ENCODE assay signal across 8 cellular contexts in genomic region chr11:117327567-117328413, GRCh38. TPM values are rescaled to one million over a fixed set of nuclear protein-coding genes. Genes with fewer than 3 reads are reported as not detected.
DNase-seq lines count a peak whose midpoint lies in the region; ATAC-seq and TF ChIP-seq lines count a peak whose summit lies in the region.

Gene CEP164 (plus strand): TSS chr11:117327854. CDS start chr11:117338587, 10,733 bp downstream.

- H3K36me3 Mint-ChIP-seq in activated T-cell treated with anti-CD3 and anti-CD28 coated beads, Interleukin-2, amount 50 U/mL, for 24 hours (ENCODE audit: low read depth): peaks cover 5% of the 10 kb centered on the region

- in situ Hi-C loops in KBM-7 (cut with MboI; ENCODE audit: low pct_unique_long_range_greater_than_20kb, low sequenced_read_pairs): no loop called here

- no peaks in the 10 kb centered on the region for H3K27me3 ChIP-seq in muscle layer of colon (ENCODE audit: control insufficient read depth in 1 of 2, insufficient read depth in 2 of 2, low read length in 2 of 2)

- peaks cover 9% of the 10 kb centered on the region for H3K4me1 Mint-ChIP-seq in activated T-cell treated with anti-CD3 and anti-CD28 coated beads, Interleukin-2, amount 50 U/mL, for 24 hours (ENCODE audit: low read depth)

- H3K4me1 ChIP-seq in muscle layer of colon (ENCODE audit: insufficient read depth, low read length): peaks cover 11% of the 10 kb centered on the region

- H3K9ac ChIP-seq in muscle layer of colon (ENCODE audit: low read length): peak within 1 kb of the TSS; percentile 53

- no peaks in the 10 kb centered on the region for H3K9me3 ChIP-seq in muscle layer of colon (ENCODE audit: low read length)

- ATAC-seq in GM21717 (IDR thresholded peaks at IDR 0.05; ENCODE audit: unreplicated experiment) (peak; percentile 92), esophagus mucosa (peak; percentile 98)

- no peak within 1 kb of the TSS for H3K27ac Mint-ChIP-seq in activated T-cell treated with anti-CD3 and anti-CD28 coated beads, Interleukin-2, amount 50 U/mL, for 24 hours

- DNase-seq in DMS153 treated with DMSO at 0.1 percent for 48 hours (lab: John Stamatoyannopoulos, UW; ENCODE audit: unreplicated experiment) (peak; percentile 93), KBM-7 (peak; percentile 94)
- DNase-seq in activated T-cell treated with anti-CD3 and anti-CD28 coated beads, Interleukin-2, amount 50 U/mL, for 24 hours: peak; percentile 95
- peak; percentile 86 for DNase-seq in stimulated activated CD8-positive, alpha-beta memory T cell treated with anti-CD3 and anti-CD28 coated beads, Interleukin-7, amount 100 ng/mL, for 24 hours (ENCODE audit: low read depth)

- no peaks in the 10 kb centered on the region for H3K9me3 Mint-ChIP-seq in activated T-cell treated with anti-CD3 and anti-CD28 coated beads, Interleukin-2, amount 50 U/mL, for 24 hours

- H3K4me3 ChIP-seq in muscle layer of colon (ENCODE audit: low read depth in 1 of 2, low read length in 2 of 2): peak within 1 kb of the TSS; percentile 78 to 91

- peak within 1 kb of the TSS; percentile 90 for H3K27ac ChIP-seq in muscle layer of colon (ENCODE audit: low read depth, low read length)

- no peaks in the 10 kb centered on the region for H3K27me3 Mint-ChIP-seq in activated T-cell treated with anti-CD3 and anti-CD28 coated beads, Interleukin-2, amount 50 U/mL, for 24 hours

- H3K4me3 Mint-ChIP-seq in activated T-cell treated with anti-CD3 and anti-CD28 coated beads, Interleukin-2, amount 50 U/mL, for 24 hours: no peak within 1 kb of the TSS

- H3K36me3 ChIP-seq in muscle layer of colon (ENCODE audit: insufficient read depth, low read length): no peaks in the 10 kb centered on the region

TF ChIP-seq in PFSK-1, 5 proteins besides CTCF, POLR2A, EP300 and RAD21:
- peak; percentile 71 for TF ChIP-seq SIN3A (IDR thresholded peaks at IDR 0.05; ENCODE audit: borderline replicate concordance, insufficient read depth, low read length)
- no peak; the same call in 1 of the 2 replicates for TF ChIP-seq TAF1 (IDR thresholded peaks at IDR 0.05; ENCODE audit: borderline replicate concordance, insufficient read depth, low read length)
- TF ChIP-seq FOXP2 (optimal IDR thresholded peaks at IDR 0.05; ENCODE audit: borderline replicate concordance, extremely low read depth, extremely low read length, insufficient read depth): peak; percentile 95
- TF ChIP-seq POLR2AphosphoS5 (IDR thresholded peaks at IDR 0.05; ENCODE audit: low read depth, low read length): no peak; the same call in 1 of the 2 replicates

RNA-seq across cellular contexts. Expression of gene CEP164, which starts in this region (rescaled TPM):
- polyA plus RNA-seq in PFSK-1 (2012; ENCODE audit: insufficient read length, low read depth): 28.7 TPM
- total RNA-seq in esophagus mucosa: 16.7 TPM

Comparison
In these comparisons a context has a peak if more than half of its experiments do, and no peak if none do; other contexts are left out.
1. Peak in every context shown above with its lines: DNase-seq, ATAC-seq, H3K4me3 ChIP-seq and H3K27ac ChIP-seq.